Comparison of ENCODE assay signal across 26 cellular contexts in genomic region chr1:42999308-42999707, GRCh38. TPM values are rescaled to one million over a fixed set of nuclear protein-coding genes. Genes with fewer than 3 reads are reported as not detected.
DNase-seq lines count a peak whose midpoint lies in the region; ATAC-seq and TF ChIP-seq lines count a peak whose summit lies in the region.
"Had no signal": no experiment of that assay in that cellular context is flagged by ENCODE, and none has a peak within 500 bp of the region (broad histone marks: within the 10 kb centered on the region; RNA-seq: fewer than 3 reads in every experiment).

No MANE protein-coding gene starts in this region.

- H3K36me3 Mint-ChIP-seq in activated naive CD8-positive, alpha-beta T cell treated with anti-CD3 and anti-CD28 coated beads, Interleukin-2, amount 50 U/mL, for 24 hours (ENCODE audit: low read depth) = no peaks in the 10 kb centered on the region
- H3K36me3 Mint-ChIP-seq in activated naive CD8-positive, alpha-beta T cell treated with anti-CD3 and anti-CD28 coated beads for 36 hours = no peaks in the 10 kb centered on the region
- no peaks in the 10 kb centered on the region for H3K36me3 Mint-ChIP-seq in stimulated activated effector memory CD8-positive, alpha-beta T cell treated with anti-CD3 and anti-CD28 coated beads, Interleukin-12 subunit alpha, Interleukin-12 subunit beta, amount 100 ng/mL, for 72 hours
- H3K36me3 Mint-ChIP-seq: activated CD4-positive, alpha-beta memory T cell treated with anti-CD3 and anti-CD28 coated beads for 36 hours had no signal

- H3K27ac Mint-ChIP-seq in activated naive CD8-positive, alpha-beta T cell treated with anti-CD3 and anti-CD28 coated beads, Interleukin-2, amount 50 U/mL, for 24 hours = no peak overlapping the region
- H3K27ac Mint-ChIP-seq in activated naive CD8-positive, alpha-beta T cell treated with anti-CD3 and anti-CD28 coated beads for 36 hours = no peak overlapping the region
- H3K27ac Mint-ChIP-seq in stimulated activated effector memory CD8-positive, alpha-beta T cell treated with anti-CD3 and anti-CD28 coated beads, Interleukin-12 subunit alpha, Interleukin-12 subunit beta, amount 100 ng/mL, for 72 hours = no peak overlapping the region
- H3K27ac Mint-ChIP-seq: activated B cell treated with CpG ODN at 0.5 μM for 24 hours; activated CD4-positive, alpha-beta memory T cell treated with anti-CD3 and anti-CD28 coated beads for 36 hours; B cell; nephron progenitor cell had no signal

- intact Hi-C loops in breast epithelium (cut with DNase I; ENCODE audit: low total_unique reads) = no loop called here

- TF ChIP-seq POLR2A in breast epithelium (IDR thresholded peaks at IDR 0.05) (no peak), erythroblast (IDR thresholded peaks at IDR 0.05; ENCODE audit: low read length) (no peak)

- H3K27ac ChIP-seq in breast epithelium = no peak overlapping the region
- H3K27ac ChIP-seq: esophagus muscularis mucosa, gastrocnemius medialis, pancreas, sigmoid colon, upper lobe of right lung had no signal

- TF ChIP-seq CTCF in breast epithelium (IDR thresholded peaks at IDR 0.05) = no peak

- no peaks in the 10 kb centered on the region for H3K4me1 ChIP-seq in breast epithelium
- H3K4me1 ChIP-seq: esophagus muscularis mucosa, gastrocnemius medialis, pancreas, sigmoid colon, upper lobe of right lung had no signal

- H3K9me3 ChIP-seq in breast epithelium = no peaks in the 10 kb centered on the region
- H3K9me3 ChIP-seq: esophagus muscularis mucosa, gastrocnemius medialis, pancreas, sigmoid colon, upper lobe of right lung had no signal

- H3K36me3 ChIP-seq in breast epithelium = no peaks in the 10 kb centered on the region
- H3K36me3 ChIP-seq: esophagus muscularis mucosa, gastrocnemius medialis, pancreas, sigmoid colon, upper lobe of right lung had no signal

- H3K27me3 ChIP-seq in breast epithelium = no peaks in the 10 kb centered on the region
- H3K27me3 ChIP-seq: esophagus muscularis mucosa, pancreas, sigmoid colon, upper lobe of right lung had no signal

- H3K4me3 ChIP-seq in breast epithelium = no peak overlapping the region
- H3K4me3 ChIP-seq: esophagus muscularis mucosa, gastrocnemius medialis, GM12878, pancreas, sigmoid colon, upper lobe of right lung had no signal

- no peak overlapping the region for H3K4me3 Mint-ChIP-seq in activated naive CD8-positive, alpha-beta T cell treated with anti-CD3 and anti-CD28 coated beads, Interleukin-2, amount 50 U/mL, for 24 hours
- H3K4me3 Mint-ChIP-seq in activated naive CD8-positive, alpha-beta T cell treated with anti-CD3 and anti-CD28 coated beads for 36 hours = no peak overlapping the region
- H3K4me3 Mint-ChIP-seq in stimulated activated effector memory CD8-positive, alpha-beta T cell treated with anti-CD3 and anti-CD28 coated beads, Interleukin-12 subunit alpha, Interleukin-12 subunit beta, amount 100 ng/mL, for 72 hours = no peak overlapping the region
- H3K4me3 Mint-ChIP-seq: activated B cell treated with CpG ODN at 0.5 μM for 24 hours; activated CD4-positive, alpha-beta memory T cell treated with anti-CD3 and anti-CD28 coated beads for 36 hours; B cell; nephron progenitor cell had no signal

- no peaks in the 10 kb centered on the region for H3K9me3 Mint-ChIP-seq in activated naive CD8-positive, alpha-beta T cell treated with anti-CD3 and anti-CD28 coated beads, Interleukin-2, amount 50 U/mL, for 24 hours
- no peaks in the 10 kb centered on the region for H3K9me3 Mint-ChIP-seq in activated naive CD8-positive, alpha-beta T cell treated with anti-CD3 and anti-CD28 coated beads for 36 hours
- no peaks in the 10 kb centered on the region for H3K9me3 Mint-ChIP-seq in stimulated activated effector memory CD8-positive, alpha-beta T cell treated with anti-CD3 and anti-CD28 coated beads, Interleukin-12 subunit alpha, Interleukin-12 subunit beta, amount 100 ng/mL, for 72 hours
- H3K9me3 Mint-ChIP-seq: activated B cell treated with CpG ODN at 0.5 μM for 24 hours; activated CD4-positive, alpha-beta memory T cell treated with anti-CD3 and anti-CD28 coated beads for 36 hours; nephron progenitor cell had no signal

- ATAC-seq in activated naive CD8-positive, alpha-beta T cell treated with anti-CD3 and anti-CD28 coated beads, Interleukin-2, amount 50 U/mL, for 24 hours = peak; percentile 66
- ATAC-seq in stimulated activated effector memory CD8-positive, alpha-beta T cell treated with anti-CD3 and anti-CD28 coated beads, Interleukin-12 subunit alpha, Interleukin-12 subunit beta, amount 100 ng/mL, for 72 hours = peak; percentile 31
- ATAC-seq: gastrocnemius medialis, GM12878, pancreas, upper lobe of right lung had no signal

- no peak for DNase-seq in activated naive CD8-positive, alpha-beta T cell treated with anti-CD3 and anti-CD28 coated beads, Interleukin-2, amount 50 U/mL, for 24 hours
- DNase-seq in activated naive CD8-positive, alpha-beta T cell treated with anti-CD3 and anti-CD28 coated beads for 36 hours = no peak
- DNase-seq in M059J (ENCODE audit: low read depth) (peak; percentile 20), fibroblast of peridontal ligament (ENCODE audit: extremely low read depth) (peak; percentile 12), breast epithelium (ENCODE audit: low spot score in 2 of 2) (no peak), erythroblast (lab: John Stamatoyannopoulos, UW) (no peak), medulla oblongata (ENCODE audit: extremely low spot score) (no peak)
- no peak for DNase-seq in stimulated activated effector memory CD8-positive, alpha-beta T cell treated with anti-CD3 and anti-CD28 coated beads, Interleukin-12 subunit alpha, Interleukin-12 subunit beta, amount 100 ng/mL, for 72 hours (ENCODE audit: low spot score in 2 of 2)
- DNase-seq: 8988T; activated B cell treated with CpG ODN at 0.5 μM for 24 hours; activated CD4-positive, alpha-beta memory T cell treated with anti-CD3 and anti-CD28 coated beads for 36 hours; gastrocnemius medialis; NCI-H1105 treated with DMSO at 0.1 percent for 48 hours; NCI-H2029 treated with DMSO at 0.1 percent for 48 hours; NCI-H2227 treated with DMSO at 0.1 percent for 48 hours; NCI-H82; nephron progenitor cell; pancreas; Right ventricle myocardium superior; sigmoid colon; substantia nigra; T1000; upper lobe of right lung had no signal

- no peaks in the 10 kb centered on the region for H3K27me3 Mint-ChIP-seq in activated naive CD8-positive, alpha-beta T cell treated with anti-CD3 and anti-CD28 coated beads, Interleukin-2, amount 50 U/mL, for 24 hours
- H3K27me3 Mint-ChIP-seq in activated naive CD8-positive, alpha-beta T cell treated with anti-CD3 and anti-CD28 coated beads for 36 hours = no peaks in the 10 kb centered on the region
- H3K27me3 Mint-ChIP-seq: activated B cell treated with CpG ODN at 0.5 μM for 24 hours; activated CD4-positive, alpha-beta memory T cell treated with anti-CD3 and anti-CD28 coated beads for 36 hours; B cell had no signal

- H3K4me1 Mint-ChIP-seq in activated naive CD8-positive, alpha-beta T cell treated with anti-CD3 and anti-CD28 coated beads, Interleukin-2, amount 50 U/mL, for 24 hours = peaks cover 6% of the 10 kb centered on the region
- H3K4me1 Mint-ChIP-seq in activated naive CD8-positive, alpha-beta T cell treated with anti-CD3 and anti-CD28 coated beads for 36 hours = no peaks in the 10 kb centered on the region
- no peaks in the 10 kb centered on the region for H3K4me1 Mint-ChIP-seq in stimulated activated effector memory CD8-positive, alpha-beta T cell treated with anti-CD3 and anti-CD28 coated beads, Interleukin-12 subunit alpha, Interleukin-12 subunit beta, amount 100 ng/mL, for 72 hours
- H3K4me1 Mint-ChIP-seq: activated B cell treated with CpG ODN at 0.5 μM for 24 hours, nephron progenitor cell had no signal

RNA-seq across cellular contexts. Expression of gene SLC2A1, which starts 40.6 kb away (rescaled TPM):
- total RNA-seq in activated naive CD8-positive, alpha-beta T cell treated with anti-CD3 and anti-CD28 coated beads for 36 hours = 100 to 1,000 TPM; 105 to 114 TPM
- 218 and 274 TPM in 2 replicates for total RNA-seq in M059J (2014; rRNA removed; shearing (Covaris generic))
- total RNA-seq in breast epithelium = 10 to 100 TPM; 29.5 to 78.9 (median 42.1) TPM

Comparison
In these comparisons a context has a peak if more than half of its experiments do, and no peak if none do; other contexts are left out.
1. DNase-seq: peak in M059J (single experiment) and fibroblast of peridontal ligament (single experiment); none in activated naive CD8-positive, alpha-beta T cell treated with anti-CD3 and anti-CD28 coated beads, Interleukin-2, amount 50 U/mL, for 24 hours (single experiment), activated naive CD8-positive, alpha-beta T cell treated with anti-CD3 and anti-CD28 coated beads for 36 hours (single experiment), stimulated activated effector memory CD8-positive, alpha-beta T cell treated with anti-CD3 and anti-CD28 coated beads, Interleukin-12 subunit alpha, Interleukin-12 subunit beta, amount 100 ng/mL, for 72 hours (0 of 2), breast epithelium (0 of 2), erythroblast (0 of 2) and medulla oblongata (single experiment).